27 cellular contexts compared by ENCODE assay signal in genomic region chr4:101451086-101451485, GRCh38.
"Had no signal": no experiment of that assay in that cellular context is flagged by ENCODE, and none has a peak within 500 bp of the region (broad histone marks: within the 10 kb centered on the region; RNA-seq: fewer than 3 reads in every experiment).

No MANE protein-coding gene starts in this region.

- H3K27me3 Mint-ChIP-seq: stimulated activated naive B cell treated with anti-CD40 and anti-IgM and Interleukin-4, amounts not matched to agents 10 μg/mL and 1 μg/mL and 100 μg/mL, for 72 hours had no signal

- H3K27ac ChIP-seq: esophagus squamous epithelium, heart right ventricle, left lung, ovary, psoas muscle, sigmoid colon, suprapubic skin, transverse colon, vagina had no signal

- H3K4me3 Mint-ChIP-seq: effector memory CD8-positive, alpha-beta T cell; mesothelial cell of epicardium; naive thymus-derived CD4-positive, alpha-beta T cell; nephron progenitor cell; stimulated activated naive B cell treated with anti-CD40 and anti-IgM and Interleukin-4, amounts not matched to agents 10 μg/mL and 1 μg/mL and 100 μg/mL, for 72 hours; stimulated activated naive CD8-positive, alpha-beta T cell treated with anti-CD3 and anti-CD28 coated beads, Interleukin-15, Interleukin-2, amounts not matched to agents 100 ng/mL and 50 ng/mL, for 24 hours had no signal

- H3K9me3 Mint-ChIP-seq: effector memory CD8-positive, alpha-beta T cell; stimulated activated naive CD8-positive, alpha-beta T cell treated with anti-CD3 and anti-CD28 coated beads, Interleukin-15, Interleukin-2, amounts not matched to agents 100 ng/mL and 50 ng/mL, for 24 hours had no signal

- H3K4me1 Mint-ChIP-seq: naive thymus-derived CD4-positive, alpha-beta T cell; nephron progenitor cell; stimulated activated naive B cell treated with anti-CD40 and anti-IgM and Interleukin-4, amounts not matched to agents 10 μg/mL and 1 μg/mL and 100 μg/mL, for 72 hours had no signal

- H3K27ac Mint-ChIP-seq: effector memory CD8-positive, alpha-beta T cell; mesothelial cell of epicardium; naive thymus-derived CD4-positive, alpha-beta T cell; nephron progenitor cell; stimulated activated naive B cell treated with anti-CD40 and anti-IgM and Interleukin-4, amounts not matched to agents 10 μg/mL and 1 μg/mL and 100 μg/mL, for 72 hours; stimulated activated naive CD8-positive, alpha-beta T cell treated with anti-CD3 and anti-CD28 coated beads, Interleukin-15, Interleukin-2, amounts not matched to agents 100 ng/mL and 50 ng/mL, for 24 hours had no signal

- ATAC-seq: effector memory CD8-positive, alpha-beta T cell; heart right ventricle; left cardiac atrium; left lung; naive thymus-derived CD4-positive, alpha-beta T cell; psoas muscle; right cardiac atrium; stimulated activated naive B cell treated with anti-CD40 and anti-IgM and Interleukin-4, amounts not matched to agents 10 μg/mL and 1 μg/mL and 100 μg/mL, for 72 hours had no signal

- H3K27me3 ChIP-seq: esophagus squamous epithelium, heart right ventricle, left lung, ovary, sigmoid colon, suprapubic skin, transverse colon, vagina had no signal

- DNase-seq: cortex of kidney; effector memory CD8-positive, alpha-beta T cell; erythroblast; esophagus squamous epithelium; foreskin melanocyte; glutamatergic neuron; heart right ventricle; hippocampal formation; left cardiac atrium; left lung; mesenchymal stem cell; naive thymus-derived CD4-positive, alpha-beta T cell; nephron progenitor cell; nucleus accumbens; ovary; posterior cingulate gyrus; psoas muscle; right cardiac atrium; sigmoid colon; stimulated activated CD4-positive, alpha-beta T cell treated with anti-CD3 and anti-CD28 coated beads, Interleukin-2, amount 100 ng/mL, for 24 hours; stimulated activated CD4-positive, alpha-beta T cell treated with anti-CD3 and anti-CD28 coated beads, Interleukin-4, amount 100 ng/mL, for 4 hours; stimulated activated naive B cell treated with anti-CD40 and anti-IgM and Interleukin-4, amounts not matched to agents 10 μg/mL and 1 μg/mL and 100 μg/mL, for 72 hours; transverse colon had no signal

- H3K36me3 Mint-ChIP-seq: mesothelial cell of epicardium; naive thymus-derived CD4-positive, alpha-beta T cell; stimulated activated naive B cell treated with anti-CD40 and anti-IgM and Interleukin-4, amounts not matched to agents 10 μg/mL and 1 μg/mL and 100 μg/mL, for 72 hours had no signal

- H3K36me3 ChIP-seq: esophagus squamous epithelium, heart right ventricle, left lung, ovary, sigmoid colon, suprapubic skin, transverse colon, vagina had no signal

- H3K4me1 ChIP-seq: esophagus squamous epithelium, heart right ventricle, left lung, psoas muscle, sigmoid colon, suprapubic skin, transverse colon, vagina had no signal

- H3K4me3 ChIP-seq: esophagus squamous epithelium, heart right ventricle, left lung, ovary, psoas muscle, sigmoid colon, suprapubic skin, transverse colon, vagina had no signal
